In genomic region chr7:135207739-135208416, GRCh38 we compare ENCODE assay signal across 1 cellular context.
TF ChIP-seq lines count a peak whose summit lies in the region.

No MANE protein-coding gene starts in this region.

TF ChIP-seq in GM12878, 131 proteins besides CTCF, POLR2A, EP300 and RAD21 (continued from another document):
- TF ChIP-seq ZNF687 (IDR thresholded peaks at IDR 0.05) (peak; percentile 41; the same call in 1 of the 2 replicates), KLF5 (IDR thresholded peaks at IDR 0.05; ENCODE audit: partially characterized antibody) (no peak)
TF ChIP-seq in GM12878: peak in this region for 10.
